Comparison of ENCODE assay signal across 8 cellular contexts in the genomic region with DNA sequence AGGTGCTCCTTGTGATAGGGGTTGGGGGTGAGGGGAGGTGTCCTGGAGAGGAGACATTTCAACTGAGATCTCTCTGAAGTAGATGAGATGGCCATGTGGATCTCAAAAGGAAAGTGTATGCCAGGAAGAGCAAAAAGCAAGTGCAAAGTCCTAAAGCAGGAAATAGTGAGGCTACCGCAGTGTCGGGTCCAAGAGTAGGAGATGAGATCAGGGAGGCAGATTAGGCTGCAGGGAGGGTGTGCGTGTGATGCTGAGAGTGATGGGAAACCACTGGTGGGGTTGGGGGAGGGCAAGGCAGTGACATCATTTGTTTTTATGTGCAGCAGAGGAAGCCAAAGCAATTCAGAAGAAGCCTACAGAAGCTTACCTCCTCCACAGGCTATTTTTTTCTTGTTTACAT. TPM values are rescaled to one million over a fixed set of nuclear protein-coding genes. Genes with fewer than 3 reads are reported as not detected.
DNase-seq lines count a peak whose midpoint lies in the region; ATAC-seq and TF ChIP-seq lines count a peak whose summit lies in the region.

No MANE protein-coding gene starts in this region.

- H3K36me3 ChIP-seq in A673 (ENCODE audit: insufficient read depth, low read length, poor library complexity, severe bottlenecking): no peaks in the 10 kb centered on the region

- H3K27ac ChIP-seq in A673 (ENCODE audit: low read depth, low read length, poor library complexity, severe bottlenecking): no peak overlapping the region

- H3K4me3 ChIP-seq in A673 (ENCODE audit: low read depth, low read length, poor library complexity, severe bottlenecking): no peak overlapping the region
- H3K4me3 ChIP-seq in HFF-Myc (replicated peaks; ENCODE audit: low read depth, low read length): no peak overlapping the region
- no peak overlapping the region for H3K4me3 ChIP-seq in epithelial cell of proximal tubule (ENCODE audit: low read depth, low read length)

- CTCF ChIA-PET in A673 (lab: Charles Lee): no interaction called here

- no peaks in the 10 kb centered on the region for H3K9me3 ChIP-seq in A673 (ENCODE audit: low read depth, low read length, poor library complexity, severe bottlenecking)

- intact Hi-C loops in A673 (cut with micrococcal nuclease; ENCODE audit: unreplicated experiment): no loop called here

- BruUV-seq in A673 (replicated peaks; lab: Mats Ljungman, UMichigan): no TSS peak

- no peak for TF ChIP-seq POLR2A in erythroblast (IDR thresholded peaks at IDR 0.05; ENCODE audit: low read length)

- DNase-seq in A673 (ENCODE audit: low spot score): peak; percentile 23
- DNase-seq in HFF-Myc (ENCODE audit: extremely low read depth, low read depth): peak; percentile 91
- DNase-seq in activated CD4-positive, alpha-beta T cell treated with anti-CD3 and anti-CD28 coated beads for 4 hours: peak; percentile 58 to 66
- DNase-seq in epithelial cell of proximal tubule (ENCODE audit: low read depth): peak; percentile 72
- DNase-seq in stimulated activated CD4-positive, alpha-beta T cell treated with anti-CD3 and anti-CD28 coated beads, Interleukin-1b, Interleukin-23, amount 100 ng/mL, for 48 hours: peak; percentile 77
- no peak for DNase-seq in erythroblast (lab: John Stamatoyannopoulos, UW)
- DNase-seq in iPS-NIHi7 (ENCODE audit: extremely low spot score): no peak

- TF ChIP-seq CTCF in A673 (conservative IDR thresholded peaks at IDR 0.05; ENCODE audit: low read depth, low read length): no peak
- no peak for TF ChIP-seq CTCF in HFF-Myc (IDR thresholded peaks at IDR 0.05; ENCODE audit: low read depth, low read length, missing control alignments)
- no peak for TF ChIP-seq CTCF in epithelial cell of proximal tubule (conservative IDR thresholded peaks at IDR 0.05; ENCODE audit: low read depth, low read length)

- H3K4me1 ChIP-seq in A673 (ENCODE audit: insufficient read depth, low read length, poor library complexity, severe bottlenecking): peaks cover 30% of the 10 kb centered on the region

- ATAC-seq in GM19452 (IDR thresholded peaks at IDR 0.05; ENCODE audit: unreplicated experiment): no peak

- POLR2A ChIA-PET in A673 (lab: Charles Lee; ENCODE audit: low non-redundant PET): interaction anchor here (0.6 kb wide), 1 partner anchor 790 kb away, joined by 3 read pairs; no protein-coding TSS in a partner anchor

- H3K27me3 ChIP-seq in A673 (replicated peaks; ENCODE audit: insufficient read depth, low read depth, low read length, poor library complexity): no peaks in the 10 kb centered on the region

RNA-seq across cellular contexts. Expression of a gene that starts 28.5 kb away (rescaled TPM):
- total RNA-seq in A673 (2021) (1.3 and 2.1 TPM in 2 replicates), epithelial cell of proximal tubule (38.6 and 85.4 TPM in 2 replicates)

Comparison
In these comparisons a context has a peak if more than half of its experiments do, and no peak if none do; other contexts are left out.
1. DNase-seq: peak in A673 (single experiment), HFF-Myc (single experiment), activated CD4-positive, alpha-beta T cell treated with anti-CD3 and anti-CD28 coated beads for 4 hours (2 of 2), epithelial cell of proximal tubule (single experiment) and stimulated activated CD4-positive, alpha-beta T cell treated with anti-CD3 and anti-CD28 coated beads, Interleukin-1b, Interleukin-23, amount 100 ng/mL, for 48 hours (single experiment); none in erythroblast (0 of 2) and iPS-NIHi7 (single experiment).
2. RNA of a gene that starts 28.5 kb away (total RNA-seq): 38.6 to 85.4 TPM in epithelial cell of proximal tubule; 1.3 to 2.1 TPM in A673; every median in the first group is over 10 times any median in the second.